Comparison of ENCODE assay signal across 23 cellular contexts in the genomic region with DNA sequence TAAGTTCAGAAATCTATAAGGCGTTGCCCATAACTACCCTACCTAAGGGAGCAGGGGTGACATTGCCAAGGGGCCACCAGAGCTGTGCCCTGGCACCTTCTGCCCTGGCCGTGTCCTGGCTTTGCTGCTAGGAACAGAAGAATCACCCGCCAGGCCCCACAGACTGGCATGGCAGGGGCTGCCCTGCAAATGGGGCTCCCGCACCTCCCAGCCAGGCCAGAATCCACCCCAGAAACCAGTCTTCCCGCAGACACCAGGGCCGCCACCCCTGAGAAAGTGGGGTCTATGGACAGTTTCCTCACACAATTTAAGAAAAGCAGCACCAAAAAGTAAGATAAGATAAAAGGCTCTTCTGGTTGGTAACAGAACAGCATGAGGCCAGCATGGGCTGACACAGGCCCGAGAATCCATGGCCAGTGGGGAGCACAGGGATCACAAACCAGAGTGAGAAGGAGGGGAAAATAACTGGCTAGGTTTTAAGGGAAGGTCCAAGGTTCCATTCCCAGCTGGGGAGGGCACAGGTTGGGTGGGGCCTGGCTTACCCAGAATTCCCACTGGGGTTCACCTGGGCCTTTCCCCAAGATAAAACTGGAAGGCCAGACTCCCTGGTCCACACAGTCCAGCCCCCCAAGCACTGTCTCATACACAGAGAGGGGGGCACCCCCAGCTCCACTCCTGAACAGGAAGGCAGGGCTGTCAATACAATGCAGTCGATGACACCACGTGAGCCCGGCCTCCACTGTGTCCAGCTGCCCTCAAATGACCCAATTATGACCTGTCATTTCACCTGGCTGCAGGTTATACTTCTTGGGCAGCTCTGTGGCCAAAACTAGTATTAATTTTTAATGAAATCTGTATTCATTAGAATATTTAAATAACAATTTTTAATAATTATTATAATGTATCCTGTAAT. TPM values are rescaled to one million over a fixed set of nuclear protein-coding genes. Genes with fewer than 3 reads are reported as not detected.
DNase-seq lines count a peak whose midpoint lies in the region; ATAC-seq and TF ChIP-seq lines count a peak whose summit lies in the region.
"Had no signal": no experiment of that assay in that cellular context is flagged by ENCODE, and none has a peak within 500 bp of the region (broad histone marks: within the 10 kb centered on the region; RNA-seq: fewer than 3 reads in every experiment).

No MANE protein-coding gene starts in this region.

- peaks cover 28% of the 10 kb centered on the region for H3K79me1 ChIP-seq in trophoblast cell (ENCODE audit: low read length)

- no peak overlapping the region for H4K91ac ChIP-seq in trophoblast cell (ENCODE audit: low read depth, low read length)

- no peak overlapping the region for H3K14ac ChIP-seq in trophoblast cell (ENCODE audit: low read length)

- no peak overlapping the region for H4K8ac ChIP-seq in trophoblast cell (ENCODE audit: low read depth, low read length)

- H3K27me3 Mint-ChIP-seq in CD14-positive monocyte (ENCODE audit: low read depth in 3 of 3) (peaks cover 0 to 2% (median 0%) of the 10 kb centered on the region in 3 donors), GM23338 (ENCODE audit: insufficient read depth, low read depth, poor library complexity) (peaks cover 18% of the 10 kb centered on the region), endodermal cell (ENCODE audit: insufficient read depth) (no peaks in the 10 kb centered on the region), nephron progenitor cell (ENCODE audit: low read depth, poor library complexity) (peaks cover 3% of the 10 kb centered on the region)
- H3K27me3 Mint-ChIP-seq: B cell; stimulated activated naive CD8-positive, alpha-beta T cell treated with anti-CD3 and anti-CD28 coated beads, Interleukin-15, Interleukin-2, amounts not matched to agents 100 ng/mL and 50 ng/mL, for 24 hours; type B pancreatic cell had no signal

- H3K27me3 ChIP-seq in GM23338 (ENCODE audit: insufficient read depth) (no peaks in the 10 kb centered on the region), endodermal cell (ENCODE audit: control insufficient read depth, insufficient read depth, low read length, poor library complexity, severe bottlenecking) (no peaks in the 10 kb centered on the region), trophoblast cell (ENCODE audit: insufficient read depth, low read length) (no peaks in the 10 kb centered on the region)

- H3K36me3 Mint-ChIP-seq in CD14-positive monocyte (peaks cover 29 to 58% of the 10 kb centered on the region in 2 donors), GM23338 (ENCODE audit: low read depth) (peaks cover 37% of the 10 kb centered on the region), endodermal cell (ENCODE audit: low read depth) (peaks cover 37% of the 10 kb centered on the region), nephron progenitor cell (ENCODE audit: low read depth) (peaks cover 29% of the 10 kb centered on the region)
- H3K36me3 Mint-ChIP-seq: activated naive CD4-positive, alpha-beta T cell treated with anti-CD3 and anti-CD28 coated beads, Interleukin-2, amount 50 U/mL, for 72 hours had no signal

- H3K4ac ChIP-seq in trophoblast cell (ENCODE audit: low read depth, low read length), result no peak overlapping the region

- WGBS in endodermal cell (ENCODE audit: insufficient coverage in 1 of 2, insufficient read length in 1 of 2), 2 experiments, result 89 to 91% methylated on average over 5 to 10 of the region's 10 CpGs
- WGBS in trophoblast cell (ENCODE audit: extremely low coverage, insufficient coverage, insufficient read length), result no CpG with 5 or more reads among the region's 10 CpGs

- H3K9me2 ChIP-seq in GM23338 (ENCODE audit: insufficient read depth), result no peaks in the 10 kb centered on the region

- H3K79me2 ChIP-seq in GM23338 (replicated peaks; ENCODE audit: insufficient read depth) (no peaks in the 10 kb centered on the region), trophoblast cell (ENCODE audit: control insufficient read depth, insufficient read depth, low read length, poor library complexity) (peaks cover 10% of the 10 kb centered on the region)

- DNase-seq in CD14-positive monocyte (ENCODE audit: low spot score) (peak; percentile 24), GM23338 (ENCODE audit: low spot score) (no peak), endodermal cell (no peak), nephron progenitor cell (no peak), SHP77 treated with DMSO at 0.1 percent for 48 hours (lab: John Stamatoyannopoulos, UW) (no peak), trophoblast cell (no peak), dermis blood vessel endothelial cell (no peak)
- DNase-seq: H9, immature natural killer cell, Kasumi-1, NCI-H1048, NCI-H1930, NCI-H2227 treated with DMSO at 0.1 percent for 48 hours, NCI-H748 treated with DMSO at 0.1 percent for 48 hours, OCI-M1 had no signal

- no peak overlapping the region for H2AK5ac ChIP-seq in trophoblast cell (ENCODE audit: low read length)

- H4K12ac ChIP-seq in trophoblast cell (ENCODE audit: low read depth, low read length), result no peak overlapping the region

- ATAC-seq in GM23338, result no peak
- ATAC-seq: activated CD4-positive, CD25-positive, alpha-beta regulatory T cell treated with anti-CD3 and anti-CD28 coated beads, Interleukin-2, amount 50 U/mL, for 24 hours; activated naive CD4-positive, alpha-beta T cell treated with anti-CD3 and anti-CD28 coated beads, Interleukin-2, amount 50 U/mL, for 72 hours had no signal

- no peak overlapping the region for H2BK120ac ChIP-seq in trophoblast cell (ENCODE audit: insufficient read depth, low read length, poor library complexity)

- H4K20me1 ChIP-seq in GM23338 (replicated peaks; ENCODE audit: insufficient read depth), result 0 out of 2 replicates have a peak, but pooled peaks cover 3% of the 10 kb centered on the region

- H2AFZ ChIP-seq in GM23338 (no peak overlapping the region), trophoblast cell (ENCODE audit: insufficient read depth, low read length, poor library complexity) (no peak overlapping the region)

- H3K4me3 Mint-ChIP-seq in CD14-positive monocyte (no peak overlapping the region), GM23338 (no peak overlapping the region), endodermal cell (no peak overlapping the region), nephron progenitor cell (no peak overlapping the region)
- H3K4me3 Mint-ChIP-seq: activated T-helper 1 cell treated with anti-CD3 and anti-CD28 coated beads, Interleukin-12 subunit alpha, Interleukin-12 subunit beta, Interleukin-2, Interleukin-4 antibody, amounts not matched to agents 30 ng/mL and 10 ng/mL and 1 ng/mL, durations not matched to agents 14 hours and 24 hours and 36 hours; B cell; H9; immature natural killer cell; stimulated activated naive CD8-positive, alpha-beta T cell treated with anti-CD3 and anti-CD28 coated beads, Interleukin-15, Interleukin-2, amounts not matched to agents 100 ng/mL and 50 ng/mL, for 24 hours; type B pancreatic cell had no signal

- no peak overlapping the region for H3K27ac ChIP-seq in GM23338 (ENCODE audit: low read depth)
- H3K27ac ChIP-seq in endodermal cell (ENCODE audit: low read depth, low read length), result no peak overlapping the region
- H3K27ac ChIP-seq in trophoblast cell (ENCODE audit: low read depth, low read length), result no peak overlapping the region

- H3K23ac ChIP-seq in trophoblast cell (ENCODE audit: low read length), result no peak overlapping the region

- H3K4me1 Mint-ChIP-seq in CD14-positive monocyte, result peaks cover 26% of the 10 kb centered on the region
- H3K4me1 Mint-ChIP-seq in GM23338, result peaks cover 12% of the 10 kb centered on the region
- H3K4me1 Mint-ChIP-seq in endodermal cell, result peaks cover 6% of the 10 kb centered on the region
- H3K4me1 Mint-ChIP-seq in nephron progenitor cell, result peaks cover 33% of the 10 kb centered on the region

- no peak for TF ChIP-seq CTCF in CD14-positive monocyte (IDR thresholded peaks at IDR 0.05)
- no peak for TF ChIP-seq CTCF in GM23338 (conservative IDR thresholded peaks at IDR 0.05; ENCODE audit: low read depth in 2 of 2)
- no peak for TF ChIP-seq CTCF in endodermal cell (conservative IDR thresholded peaks at IDR 0.05)
- TF ChIP-seq CTCF in nephron progenitor cell (IDR thresholded peaks at IDR 0.05), result no peak

- no peak overlapping the region for H2BK12ac ChIP-seq in trophoblast cell (ENCODE audit: low read length)

- H3K27ac Mint-ChIP-seq in CD14-positive monocyte (peak overlapping the region in 6 of 7 donors; percentile 7 to 73 (median 60)), GM23338 (0 out of 2 replicates have a peak overlapping the region, but pooled peaks have one; percentile 56), endodermal cell (peak overlapping the region; percentile 16), nephron progenitor cell (peak overlapping the region; percentile 33)
- H3K27ac Mint-ChIP-seq: B cell; stimulated activated naive CD8-positive, alpha-beta T cell treated with anti-CD3 and anti-CD28 coated beads, Interleukin-15, Interleukin-2, amounts not matched to agents 100 ng/mL and 50 ng/mL, for 24 hours; type B pancreatic cell had no signal

- H3K9ac ChIP-seq in endodermal cell (ENCODE audit: extremely low read depth, low read length, poor library complexity, severe bottlenecking) (no peak overlapping the region), trophoblast cell (ENCODE audit: low read length) (no peak overlapping the region)

- H3K36me3 ChIP-seq in GM23338 (ENCODE audit: insufficient read depth) (0 out of 2 replicates have a peak, but pooled peaks cover 9% of the 10 kb centered on the region), endodermal cell (ENCODE audit: control insufficient read depth, insufficient read depth, low read length) (peaks cover 15% of the 10 kb centered on the region), trophoblast cell (ENCODE audit: control insufficient read depth in 1 of 2, insufficient read depth in 2 of 2, low read length in 2 of 2) (peaks cover 35 to 38% of the 10 kb centered on the region in 2 experiments)

- H3K4me2 ChIP-seq in GM23338 (no peak overlapping the region), trophoblast cell (ENCODE audit: low read length) (no peak overlapping the region)

- no peaks in the 10 kb centered on the region for H3K9me3 ChIP-seq in endodermal cell (ENCODE audit: control insufficient read depth, low read length)
- peaks cover 3% of the 10 kb centered on the region for H3K9me3 ChIP-seq in trophoblast cell (ENCODE audit: insufficient read depth, low read depth, low read length)

- H3K18ac ChIP-seq in trophoblast cell (ENCODE audit: low read length), result no peak overlapping the region

- intact Hi-C loops in CD14-positive monocyte (cut with micrococcal nuclease), result loop anchor here (5.0 to 10.0 kb wide), 2 partner anchors 60 to 88 kb away; partner anchors contain the start of genes ABHD12 (in 1 of the 2) and PYGB (in 1 of the 2)

- H2BK5ac ChIP-seq in trophoblast cell (ENCODE audit: low read depth, low read length, poor library complexity), result no peak overlapping the region

- H3K9me3 Mint-ChIP-seq in CD14-positive monocyte, result no peaks in the 10 kb centered on the region
- peaks cover 4% of the 10 kb centered on the region; the same call in 2 of the 3 replicates for H3K9me3 Mint-ChIP-seq in GM23338
- H3K9me3 Mint-ChIP-seq in endodermal cell, result peaks cover 9% of the 10 kb centered on the region
- peaks cover 5% of the 10 kb centered on the region for H3K9me3 Mint-ChIP-seq in nephron progenitor cell
- H3K9me3 Mint-ChIP-seq: activated naive CD4-positive, alpha-beta T cell treated with anti-CD3 and anti-CD28 coated beads, Interleukin-2, amount 50 U/mL, for 72 hours; activated T-helper 1 cell treated with anti-CD3 and anti-CD28 coated beads, Interleukin-12 subunit alpha, Interleukin-12 subunit beta, Interleukin-2, Interleukin-4 antibody, amounts not matched to agents 30 ng/mL and 10 ng/mL and 1 ng/mL, durations not matched to agents 14 hours and 24 hours and 36 hours; immature natural killer cell; stimulated activated naive CD8-positive, alpha-beta T cell treated with anti-CD3 and anti-CD28 coated beads, Interleukin-15, Interleukin-2, amounts not matched to agents 100 ng/mL and 50 ng/mL, for 24 hours; type B pancreatic cell had no signal

- no peak overlapping the region for H3K4me3 ChIP-seq in GM23338
- H3K4me3 ChIP-seq in endodermal cell (ENCODE audit: low read length), result no peak overlapping the region
- H3K4me3 ChIP-seq in trophoblast cell (ENCODE audit: low read depth, low read length), result no peak overlapping the region
- H3K4me3 ChIP-seq: coronary artery, lung had no signal

- H3F3A ChIP-seq in GM23338 (replicated peaks; ENCODE audit: low read depth), result no peaks in the 10 kb centered on the region

- H3K4me1 ChIP-seq in GM23338 (ENCODE audit: insufficient read depth) (no peaks in the 10 kb centered on the region), endodermal cell (ENCODE audit: control insufficient read depth, insufficient read depth, low read length) (no peaks in the 10 kb centered on the region), trophoblast cell (ENCODE audit: control insufficient read depth in 1 of 2, insufficient read depth in 2 of 2, low read length in 2 of 2) (peaks cover 26 to 33% of the 10 kb centered on the region in 2 experiments)

RNA-seq across cellular contexts. Expression of gene PYGB, which starts 59.4 kb away (rescaled TPM):
- polyA plus RNA-seq in CD14-positive monocyte (10 to 100 TPM; 26.7 to 33.2 TPM), GM23338 (2016; fragmentation: Nextera tagmentation; extraction: Ambion mirVana) (15.6 and 15.9 TPM in 2 replicates)
- total RNA-seq in GM23338 (2014; rRNA removed; shearing (Covaris generic)), result 61.9 and 64.0 TPM in 2 replicates
- total RNA-seq in endodermal cell (10 to 100 TPM; 59.3 to 66.8 TPM), dermis blood vessel endothelial cell (81.9 and 127 TPM in 2 replicates)
- 48.4 TPM for polyA plus RNA-seq in endodermal cell (2013, experiment 1 of 2)
- polyA plus RNA-seq in endodermal cell (2013, experiment 2 of 2), result 48.7 TPM
- polyA plus RNA-seq in trophoblast cell (2013), result 21.3 and 22.0 TPM in 2 replicates
